ENCODE assay signal across 1 cellular context in genomic region chr2:11749646-11750349, GRCh38.
TF ChIP-seq lines count a peak whose summit lies in the region.

No MANE protein-coding gene starts in this region.

TF ChIP-seq in SK-N-SH treated with all-trans-retinoic acid at 6 μM for 48 hours, 23 proteins besides CTCF, POLR2A, EP300 and RAD21 (continued from another document):
- TF ChIP-seq, protein P1, sequence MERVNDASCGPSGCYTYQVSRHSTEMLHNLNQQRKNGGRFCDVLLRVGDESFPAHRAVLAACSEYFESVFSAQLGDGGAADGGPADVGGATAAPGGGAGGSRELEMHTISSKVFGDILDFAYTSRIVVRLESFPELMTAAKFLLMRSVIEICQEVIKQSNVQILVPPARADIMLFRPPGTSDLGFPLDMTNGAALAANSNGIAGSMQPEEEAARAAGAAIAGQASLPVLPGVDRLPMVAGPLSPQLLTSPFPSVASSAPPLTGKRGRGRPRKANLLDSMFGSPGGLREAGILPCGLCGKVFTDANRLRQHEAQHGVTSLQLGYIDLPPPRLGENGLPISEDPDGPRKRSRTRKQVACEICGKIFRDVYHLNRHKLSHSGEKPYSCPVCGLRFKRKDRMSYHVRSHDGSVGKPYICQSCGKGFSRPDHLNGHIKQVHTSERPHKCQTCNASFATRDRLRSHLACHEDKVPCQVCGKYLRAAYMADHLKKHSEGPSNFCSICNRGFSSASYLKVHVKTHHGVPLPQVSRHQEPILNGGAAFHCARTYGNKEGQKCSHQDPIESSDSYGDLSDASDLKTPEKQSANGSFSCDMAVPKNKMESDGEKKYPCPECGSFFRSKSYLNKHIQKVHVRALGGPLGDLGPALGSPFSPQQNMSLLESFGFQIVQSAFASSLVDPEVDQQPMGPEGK (CRISPR knock-in tag; IDR thresholded peaks at IDR 0.05; ENCODE audit: borderline replicate concordance): no peak
- TF ChIP-seq SNAI2 (CRISPR knock-in tag; IDR thresholded peaks at IDR 0.05): no peak
- no peak for TF ChIP-seq CSDC2 (CRISPR knock-in tag; IDR thresholded peaks at IDR 0.05)
- no peak for TF ChIP-seq ARNTL (CRISPR knock-in tag; IDR thresholded peaks at IDR 0.05; ENCODE audit: borderline replicate concordance, low read depth)
- TF ChIP-seq, protein P2, sequence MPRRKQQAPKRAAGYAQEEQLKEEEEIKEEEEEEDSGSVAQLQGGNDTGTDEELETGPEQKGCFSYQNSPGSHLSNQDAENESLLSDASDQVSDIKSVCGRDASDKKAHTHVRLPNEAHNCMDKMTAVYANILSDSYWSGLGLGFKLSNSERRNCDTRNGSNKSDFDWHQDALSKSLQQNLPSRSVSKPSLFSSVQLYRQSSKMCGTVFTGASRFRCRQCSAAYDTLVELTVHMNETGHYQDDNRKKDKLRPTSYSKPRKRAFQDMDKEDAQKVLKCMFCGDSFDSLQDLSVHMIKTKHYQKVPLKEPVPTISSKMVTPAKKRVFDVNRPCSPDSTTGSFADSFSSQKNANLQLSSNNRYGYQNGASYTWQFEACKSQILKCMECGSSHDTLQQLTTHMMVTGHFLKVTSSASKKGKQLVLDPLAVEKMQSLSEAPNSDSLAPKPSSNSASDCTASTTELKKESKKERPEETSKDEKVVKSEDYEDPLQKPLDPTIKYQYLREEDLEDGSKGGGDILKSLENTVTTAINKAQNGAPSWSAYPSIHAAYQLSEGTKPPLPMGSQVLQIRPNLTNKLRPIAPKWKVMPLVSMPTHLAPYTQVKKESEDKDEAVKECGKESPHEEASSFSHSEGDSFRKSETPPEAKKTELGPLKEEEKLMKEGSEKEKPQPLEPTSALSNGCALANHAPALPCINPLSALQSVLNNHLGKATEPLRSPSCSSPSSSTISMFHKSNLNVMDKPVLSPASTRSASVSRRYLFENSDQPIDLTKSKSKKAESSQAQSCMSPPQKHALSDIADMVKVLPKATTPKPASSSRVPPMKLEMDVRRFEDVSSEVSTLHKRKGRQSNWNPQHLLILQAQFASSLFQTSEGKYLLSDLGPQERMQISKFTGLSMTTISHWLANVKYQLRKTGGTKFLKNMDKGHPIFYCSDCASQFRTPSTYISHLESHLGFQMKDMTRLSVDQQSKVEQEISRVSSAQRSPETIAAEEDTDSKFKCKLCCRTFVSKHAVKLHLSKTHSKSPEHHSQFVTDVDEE (CRISPR knock-in tag; IDR thresholded peaks at IDR 0.05): no peak
- no peak for TF ChIP-seq GLIS3 (CRISPR knock-in tag; IDR thresholded peaks at IDR 0.05)
- TF ChIP-seq ZNF565 (CRISPR knock-in tag; conservative IDR thresholded peaks at IDR 0.05; ENCODE audit: low read depth): no peak
- TF ChIP-seq ZFP30 (CRISPR knock-in tag; IDR thresholded peaks at IDR 0.05): no peak
- no peak for TF ChIP-seq BACH2 (CRISPR knock-in tag; IDR thresholded peaks at IDR 0.05; ENCODE audit: borderline replicate concordance)
